In the genomic region with DNA sequence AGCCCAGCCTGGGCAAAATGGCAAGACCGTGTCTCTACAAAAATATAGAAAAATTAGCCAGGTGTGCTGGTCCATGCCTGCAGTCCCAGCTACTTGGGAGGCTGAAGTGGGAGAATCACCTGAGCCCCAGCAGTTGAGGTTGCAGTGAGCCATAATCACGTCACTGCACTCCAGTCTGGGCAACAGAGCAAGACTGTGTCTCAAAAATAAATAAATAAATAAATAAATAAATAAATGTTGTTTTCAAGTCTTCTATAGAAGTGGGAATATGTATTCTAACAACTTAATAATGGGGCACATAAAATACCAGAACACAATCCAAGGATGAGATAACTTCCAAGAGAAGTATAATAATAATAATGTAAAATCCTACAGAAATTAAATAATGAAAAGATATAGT, we compare ENCODE assay signal across 26 cellular contexts.
"Had no signal": no experiment of that assay in that cellular context is flagged by ENCODE, and none has a peak within 500 bp of the region (broad histone marks: within the 10 kb centered on the region; RNA-seq: fewer than 3 reads in every experiment).

No MANE protein-coding gene starts in this region.

- DNase-seq: activated CD4-positive, alpha-beta T cell treated with anti-CD3 and anti-CD28 coated beads for 36 hours; activated CD4-positive, alpha-beta T cell treated with anti-CD3 and anti-CD28 coated beads, Interleukin-2, amount 10 ng/mL, durations not matched to agents 7 days and 5 days; activated CD4-positive, alpha-beta T cell treated with anti-CD3 and anti-CD28 coated beads, Interleukin-2, amount 50 U/mL, for 48 hours; activated CD8-positive, alpha-beta T cell treated with anti-CD3 and anti-CD28 coated beads, Interleukin-2, amount 10 ng/mL, durations not matched to agents 7 days and 5 days; activated gamma-delta T cell treated with Interleukin-2 at 50 U/mL for 16 hours; activated naive CD4-positive, alpha-beta T cell treated with anti-CD3 and anti-CD28 coated beads for 36 hours; activated naive CD8-positive, alpha-beta T cell treated with anti-CD3 and anti-CD28 coated beads, Interleukin-2, amount 50 U/mL, for 24 hours; activated T-cell treated with anti-CD3 and anti-CD28 coated beads, Interleukin-2, amount 50 U/mL, for 24 hours; amniotic stem cell; aorta; brain microvascular endothelial cell; central memory CD4-positive, alpha-beta T cell; NCI-H1092 treated with DMSO at 0.1 percent for 48 hours; NCI-H1417; NCI-H146; NCI-H187 treated with DMSO at 0.1 percent for 48 hours; NCI-H2081; NCI-H446 treated with DMSO at 0.1 percent for 48 hours; NCI-H524; NK-92 treated with Interleukin-12 subunit alpha and Interleukin-12 subunit beta, amount 100 ng/mL, for 24 hours; SHP77; SJCRH30; T1000 had no signal

- H3K4me3 ChIP-seq: SJCRH30, SK-N-MC had no signal

- H3K27ac ChIP-seq: brain microvascular endothelial cell, SJCRH30, SK-N-MC had no signal

- ATAC-seq: activated CD4-positive, alpha-beta T cell treated with anti-CD3 and anti-CD28 coated beads for 36 hours; activated CD4-positive, CD25-positive, alpha-beta regulatory T cell treated with anti-CD3 and anti-CD28 coated beads, Interleukin-2, amount 50 U/mL, for 24 hours; activated CD8-positive, alpha-beta T cell treated with anti-CD3 and anti-CD28 coated beads, Interleukin-2, amount 10 ng/mL, durations not matched to agents 7 days and 5 days; activated naive CD8-positive, alpha-beta T cell treated with anti-CD3 and anti-CD28 coated beads, Interleukin-2, amount 50 U/mL, for 24 hours; WTC11 had no signal

- H3K36me3 ChIP-seq: brain microvascular endothelial cell, SJCRH30 had no signal

- H3K27me3 ChIP-seq: brain microvascular endothelial cell, SJCRH30 had no signal

- H3K9me3 ChIP-seq: SJCRH30 had no signal

- H3K4me1 ChIP-seq: SJCRH30 had no signal
